Comparison of ENCODE assay signal across 1 cellular context in genomic region chr16:68085259-68086071, GRCh38.
TF ChIP-seq lines count a peak whose summit lies in the region.

TSS of gene NFATC3 (plus strand) at chr16:68085370. CDS start at chr16:68085682, 312 bp downstream.

TF ChIP-seq in K562, 482 proteins besides CTCF, POLR2A, EP300 and RAD21 (continued from another document and continues in another):
- TF ChIP-seq CEBPZ (IDR thresholded peaks at IDR 0.05; ENCODE audit: borderline replicate concordance, low read depth, low read length) (no peak), HMG20A (CRISPR knock-in tag; conservative IDR thresholded peaks at IDR 0.05) (no peak), RNF219 (CRISPR knock-in tag; IDR thresholded peaks at IDR 0.05) (no peak), ZBTB7A (IDR thresholded peaks at IDR 0.05; ENCODE audit: borderline replicate concordance, control insufficient read depth, low read depth, low read length) (peak; percentile 25; the same call in 1 of the 2 replicates), ZNF197 (CRISPR knock-in tag; IDR thresholded peaks at IDR 0.05; ENCODE audit: low read depth) (no peak), ZKSCAN3 (CRISPR knock-in tag; IDR thresholded peaks at IDR 0.05) (no peak), MBD1 (CRISPR knock-in tag; IDR thresholded peaks at IDR 0.05) (no peak), NCOR1 (IDR thresholded peaks at IDR 0.05) (peak; percentile 20; the same call in 1 of the 2 replicates), TRIM24 (IDR thresholded peaks at IDR 0.05) (no peak), ZSCAN32 (CRISPR knock-in tag; IDR thresholded peaks at IDR 0.05) (no peak), E2F5 (CRISPR knock-in tag; IDR thresholded peaks at IDR 0.05) (no peak), NFXL1 (CRISPR knock-in tag; IDR thresholded peaks at IDR 0.05) (no peak), ZNF449 (CRISPR knock-in tag; IDR thresholded peaks at IDR 0.05) (no peak), ZC3H8 (IDR thresholded peaks at IDR 0.05) (no peak), SRSF9 (IDR thresholded peaks at IDR 0.05; ENCODE audit: borderline replicate concordance, low read depth, low read length) (no peak), RFX5 (IDR thresholded peaks at IDR 0.05; ENCODE audit: low read depth, low read length) (no peak), NRF1 (conservative IDR thresholded peaks at IDR 0.05 in 1 of 2, IDR thresholded peaks at IDR 0.05 in 1 of 2) (peak; percentile 66 to 72), ZBTB2 (IDR thresholded peaks at IDR 0.05) (peak; percentile 72), BCLAF1 (IDR thresholded peaks at IDR 0.05; ENCODE audit: borderline replicate concordance in 1 of 2, control insufficient read depth in 1 of 2, low read depth in 2 of 2, low read length in 1 of 2) (no peak), MYBL2 (IDR thresholded peaks at IDR 0.05; ENCODE audit: low read depth) (no peak), MYBL2 (CRISPR knock-in tag; IDR thresholded peaks at IDR 0.05; ENCODE audit: borderline replicate concordance) (no peak), NFIC (IDR thresholded peaks at IDR 0.05) (peak; percentile 80), BACH1 (tag; IDR thresholded peaks at IDR 0.05) (no peak), ZNF431 (CRISPR knock-in tag; IDR thresholded peaks at IDR 0.05) (no peak), HMBOX1 (IDR thresholded peaks at IDR 0.05) (0 out of 2 replicates have a peak, but pooled peaks have one; percentile 36), TAF15 (IDR thresholded peaks at IDR 0.05; ENCODE audit: low read depth, low read length) (no peak), SAP30 (IDR thresholded peaks at IDR 0.05; ENCODE audit: borderline replicate concordance, insufficient read depth, low read depth, low read length, poor library complexity, severe bottlenecking) (peak; percentile 83), MEF2D (tag; conservative IDR thresholded peaks at IDR 0.05; ENCODE audit: low read depth) (no peak), CEBPB (tag; IDR thresholded peaks at IDR 0.05) (no peak), BCL6 (CRISPR knock-in tag; IDR thresholded peaks at IDR 0.05) (no peak), E2F8 (IDR thresholded peaks at IDR 0.05; ENCODE audit: low read depth, partially characterized antibody) (no peak), KDM1A (IDR thresholded peaks at IDR 0.05) (no peak), TBL1XR1 (IDR thresholded peaks at IDR 0.05; ENCODE audit: low read length in 2 of 2) (no peak), EGR1 (conservative IDR thresholded peaks at IDR 0.05) (no peak), ZNF778 (CRISPR knock-in tag; IDR thresholded peaks at IDR 0.05) (no peak), KDM2B (CRISPR knock-in tag; IDR thresholded peaks at IDR 0.05) (no peak), ZFP1 (CRISPR knock-in tag; IDR thresholded peaks at IDR 0.05) (no peak), ZZZ3 (IDR thresholded peaks at IDR 0.05) (no peak), HOMEZ (CRISPR knock-in tag; IDR thresholded peaks at IDR 0.05) (no peak), SP2 (IDR thresholded peaks at IDR 0.05; ENCODE audit: extremely low read depth, low read depth, low read length, poor library complexity, severe bottlenecking) (no peak), ZNF253 (CRISPR knock-in tag; conservative IDR thresholded peaks at IDR 0.05) (no peak), NFYB (IDR thresholded peaks at IDR 0.05; ENCODE audit: extremely low read depth, insufficient read length) (peak; percentile 12), ZSCAN29 (IDR thresholded peaks at IDR 0.05) (no peak; the same call in 1 of the 2 replicates), COPS2 (conservative IDR thresholded peaks at IDR 0.05) (no peak)
